15 cellular contexts compared by ENCODE assay signal in the genomic region with DNA sequence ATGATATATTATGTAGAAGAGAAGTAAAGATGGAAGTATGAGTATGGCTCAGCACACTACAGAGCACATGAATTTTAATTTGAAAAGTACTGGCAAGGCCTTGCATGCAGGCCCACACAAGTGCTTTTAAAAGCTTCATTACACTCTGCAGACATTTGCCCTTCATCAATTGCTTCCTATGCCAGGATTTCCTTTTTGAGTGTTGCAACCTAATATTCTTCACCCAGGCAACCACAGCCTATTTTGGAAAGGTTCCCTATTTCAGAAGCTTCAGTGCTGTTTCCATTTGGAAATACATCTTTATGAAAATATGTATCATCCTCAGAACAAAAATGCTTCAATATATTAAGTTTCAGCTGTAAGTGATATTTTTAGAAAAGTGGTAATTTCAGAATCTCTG.
A peak's percentile ranks its signal among the peaks of the same experiment; 100 is the strongest.
DNase-seq lines count a peak whose midpoint lies in the region; ATAC-seq and TF ChIP-seq lines count a peak whose summit lies in the region.
"Had no signal": no experiment of that assay in that cellular context is flagged by ENCODE, and none has a peak within 500 bp of the region (broad histone marks: within the 10 kb centered on the region; RNA-seq: fewer than 3 reads in every experiment).

No MANE protein-coding gene starts in this region.

- H4K20me1 ChIP-seq in Loucy (ENCODE audit: insufficient read depth, low read length, poor library complexity, severe bottlenecking) (peaks cover 4% of the 10 kb centered on the region), SK-N-SH (ENCODE audit: insufficient read depth) (peaks cover 6% of the 10 kb centered on the region; the same call in 1 of the 2 replicates)

- peaks cover 8% of the 10 kb centered on the region for H3K4me1 ChIP-seq in Loucy (ENCODE audit: insufficient read depth, low read length, poor library complexity, severe bottlenecking)
- peaks cover 0 to 34% of the 10 kb centered on the region in 2 experiments; a peak in 2 of 4 replicates for H3K4me1 ChIP-seq in SK-N-SH (ENCODE audit: control insufficient read depth in 1 of 2, insufficient read depth in 2 of 2, low read depth in 1 of 2, low read length in 1 of 2)

- TF ChIP-seq RAD21 in SK-N-SH (IDR thresholded peaks at IDR 0.05; ENCODE audit: low read length): no peak

- H3K36me3 Mint-ChIP-seq in activated CD8-positive, alpha-beta T cell treated with anti-CD3 and anti-CD28 coated beads for 36 hours (ENCODE audit: low read depth): no peaks in the 10 kb centered on the region

- H3K4me3 ChIP-seq in Loucy (ENCODE audit: low read length, poor library complexity, severe bottlenecking) (no peak overlapping the region), SK-N-SH (ENCODE audit: low read depth in 2 of 2, low read length in 1 of 2) (no peak overlapping the region)
- H3K4me3 ChIP-seq: mucosa of descending colon, PC-9, vagina had no signal

- peaks cover 2% of the 10 kb centered on the region for H3K4me1 Mint-ChIP-seq in activated CD8-positive, alpha-beta T cell treated with anti-CD3 and anti-CD28 coated beads for 36 hours (ENCODE audit: low read depth)

- TF ChIP-seq CTCF in Loucy (conservative IDR thresholded peaks at IDR 0.05; ENCODE audit: low read length) (no peak), SK-N-SH (IDR thresholded peaks at IDR 0.05) (no peak)
- no peak for TF ChIP-seq CTCF in activated CD8-positive, alpha-beta T cell treated with anti-CD3 and anti-CD28 coated beads for 36 hours (IDR thresholded peaks at IDR 0.05)

- peak overlapping the region; percentile 38 for H3K4me2 ChIP-seq in Loucy (ENCODE audit: low read depth, low read length, poor library complexity, severe bottlenecking)
- H3K4me2 ChIP-seq in SK-N-SH: no peak overlapping the region
- H3K4me2 ChIP-seq: PC-9 had no signal

- TF ChIP-seq EP300 in SK-N-SH (IDR thresholded peaks at IDR 0.05; ENCODE audit: borderline replicate concordance in 1 of 2, low read depth in 1 of 2, low read length in 1 of 2): no peak

- H3F3A ChIP-seq in Loucy (ENCODE audit: low read depth) (no peaks in the 10 kb centered on the region), SK-N-SH (replicated peaks; ENCODE audit: insufficient read depth) (peaks cover 10% of the 10 kb centered on the region)

- H3K4me3 Mint-ChIP-seq in activated CD8-positive, alpha-beta T cell treated with anti-CD3 and anti-CD28 coated beads for 36 hours: no peak overlapping the region

- H3K36me3 ChIP-seq in Loucy (ENCODE audit: insufficient read depth, low read length) (peaks cover 5% of the 10 kb centered on the region; the same call in 1 of the 2 replicates), SK-N-SH (replicated peaks in 1 of 2; ENCODE audit: control insufficient read depth in 1 of 2, insufficient read depth in 2 of 2, low read length in 1 of 2) (peaks cover 0 to 2% of the 10 kb centered on the region in 2 experiments)
- H3K36me3 ChIP-seq: vagina had no signal

- no peak overlapping the region for H3K27ac Mint-ChIP-seq in activated CD8-positive, alpha-beta T cell treated with anti-CD3 and anti-CD28 coated beads for 36 hours

- H3K9me2 ChIP-seq in Loucy (replicated peaks; ENCODE audit: low read depth, low read length): no peaks in the 10 kb centered on the region
- H3K9me2 ChIP-seq in SK-N-SH: no peaks in the 10 kb centered on the region

- H3K27ac ChIP-seq in SK-N-SH (ENCODE audit: low read depth in 2 of 2, low read length in 1 of 2): peak overlapping the region; percentile 10 to 43; a peak in 3 of 4 replicates
- H3K27ac ChIP-seq: PC-9, vagina had no signal

- intact Hi-C loops in activated CD8-positive, alpha-beta T cell treated with anti-CD3 and anti-CD28 coated beads for 36 hours (cut with micrococcal nuclease): no loop called here

- ATAC-seq in HG02870 (IDR thresholded peaks at IDR 0.05; ENCODE audit: unreplicated experiment) (no peak), GM18858 (IDR thresholded peaks at IDR 0.05; ENCODE audit: unreplicated experiment) (no peak), GM21528 (IDR thresholded peaks at IDR 0.05; ENCODE audit: low FRiP score, unreplicated experiment) (no peak)
- ATAC-seq in activated CD8-positive, alpha-beta T cell treated with anti-CD3 and anti-CD28 coated beads for 36 hours: no peak
- ATAC-seq: mucosa of descending colon, right cardiac atrium had no signal

- H3K9me3 ChIP-seq in Loucy (ENCODE audit: insufficient read depth, low read depth, low read length): no peaks in the 10 kb centered on the region
- no peaks in the 10 kb centered on the region for H3K9me3 ChIP-seq in SK-N-SH
- H3K9me3 ChIP-seq: mucosa of descending colon, vagina had no signal

- no peaks in the 10 kb centered on the region for H3K9me3 Mint-ChIP-seq in activated CD8-positive, alpha-beta T cell treated with anti-CD3 and anti-CD28 coated beads for 36 hours

- H3K9ac ChIP-seq in Loucy (ENCODE audit: low read depth, low read length, poor library complexity, severe bottlenecking) (no peak overlapping the region), SK-N-SH (no peak overlapping the region)

- H3K79me2 ChIP-seq in Loucy (ENCODE audit: insufficient read depth, low read length) (peaks cover 10% of the 10 kb centered on the region; the same call in 1 of the 2 replicates), SK-N-SH (ENCODE audit: insufficient read depth) (peaks cover 14% of the 10 kb centered on the region)

- no peaks in the 10 kb centered on the region for H3K27me3 Mint-ChIP-seq in activated CD8-positive, alpha-beta T cell treated with anti-CD3 and anti-CD28 coated beads for 36 hours

- POLR2A ChIA-PET in SK-N-SH (lab: Yijun Ruan, JAX): no interaction called here
- POLR2A ChIA-PET in activated CD8-positive, alpha-beta T cell treated with anti-CD3 and anti-CD28 coated beads for 36 hours (lab: Charles Lee): no interaction called here

- peak; percentile 5 for DNase-seq in DMS79 (lab: John Stamatoyannopoulos, UW)
- no peak for DNase-seq in SK-N-SH
- peak; percentile 13 for DNase-seq in hepatic stellate cell (ENCODE audit: low spot score)
- DNase-seq in activated CD8-positive, alpha-beta T cell treated with anti-CD3 and anti-CD28 coated beads for 36 hours: no peak
- DNase-seq: activated gamma-delta T cell treated with Interleukin-2 at 50 U/mL for 16 hours, COR-L47, cortex of kidney, mucosa of descending colon, PC-9, right cardiac atrium had no signal

- no peak overlapping the region for H2AFZ ChIP-seq in Loucy (ENCODE audit: low read length)
- 0 out of 2 replicates have a peak overlapping the region, but pooled peaks have one; percentile 42 for H2AFZ ChIP-seq in SK-N-SH (ENCODE audit: low read depth)
- H2AFZ ChIP-seq: PC-9 had no signal

- H3K27me3 ChIP-seq in Loucy (ENCODE audit: insufficient read depth, low read length, poor library complexity, severe bottlenecking) (no peaks in the 10 kb centered on the region), SK-N-SH (ENCODE audit: insufficient read depth) (no peaks in the 10 kb centered on the region)
- H3K27me3 ChIP-seq: vagina had no signal

- CTCF ChIA-PET in SK-N-SH (lab: Yijun Ruan, JAX): interaction anchor here (0.8 to 3.1 kb wide), 10 partner anchors 10 to 286 kb away, joined by 3 to 29 read pairs (median 4); partner anchors contain the start of gene PEX16
- CTCF ChIA-PET in activated CD8-positive, alpha-beta T cell treated with anti-CD3 and anti-CD28 coated beads for 36 hours (lab: Charles Lee): interaction anchor here (0.7 to 6.2 kb wide), 6 partner anchors 9 to 161 kb away, joined by 3 to 80 read pairs (median 4); no protein-coding TSS in a partner anchor

TF ChIP-seq in SK-N-SH, 30 proteins besides CTCF, POLR2A, EP300 and RAD21:
- TF ChIP-seq MXI1 (IDR thresholded peaks at IDR 0.05; ENCODE audit: low read depth, low read length) (no peak), GABPA (IDR thresholded peaks at IDR 0.05; ENCODE audit: low read depth) (peak; percentile 84), ELF1 (IDR thresholded peaks at IDR 0.05) (peak; percentile 26; the same call in 1 of the 2 replicates)

Comparison
In these comparisons a context has a peak if more than half of its experiments do, and no peak if none do; other contexts are left out.
1. DNase-seq: peak in DMS79 (single experiment) and hepatic stellate cell (single experiment); none in SK-N-SH (single experiment) and activated CD8-positive, alpha-beta T cell treated with anti-CD3 and anti-CD28 coated beads for 36 hours (single experiment).